ENCODE assay signal across 11 cellular contexts in the genomic region with DNA sequence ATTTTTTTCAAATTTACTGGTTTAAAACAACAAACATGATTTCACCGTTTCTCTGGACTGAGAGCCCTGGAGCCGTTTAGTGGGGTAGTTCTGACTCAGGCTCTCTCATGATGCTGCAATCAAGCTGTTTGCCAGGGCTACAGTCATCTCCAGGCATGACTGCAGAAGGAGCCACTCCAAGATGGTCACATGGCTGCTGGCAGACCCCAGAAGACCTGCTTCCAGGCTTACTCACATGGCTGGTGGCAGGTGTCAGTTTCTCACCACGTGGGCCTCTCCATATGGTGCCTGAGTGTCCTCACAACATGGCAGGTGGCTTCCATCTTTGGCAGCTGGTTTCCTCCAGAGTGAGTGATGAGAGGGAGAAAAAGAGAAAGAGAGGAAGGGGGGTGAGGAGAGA.
DNase-seq lines count a peak whose midpoint lies in the region; ATAC-seq and TF ChIP-seq lines count a peak whose summit lies in the region.
"Had no signal": no experiment of that assay in that cellular context is flagged by ENCODE, and none has a peak within 500 bp of the region (broad histone marks: within the 10 kb centered on the region; RNA-seq: fewer than 3 reads in every experiment).

No MANE protein-coding gene starts in this region.

- ATAC-seq in HG03159 (IDR thresholded peaks at IDR 0.05; ENCODE audit: unreplicated experiment): no peak

- CTCF ChIA-PET in MCF 10A (lab: Yijun Ruan, JAX): interaction anchor here (0.7 kb wide), 1 partner anchor 12 kb away, joined by 3 read pairs; no protein-coding TSS in a partner anchor

- DNase-seq in MCF 10A (ENCODE audit: unreplicated experiment): peak; percentile 67
- no peak for DNase-seq in breast epithelium (ENCODE audit: low spot score in 2 of 2)
- DNase-seq in anterior cingulate cortex (lab: John Stamatoyannopoulos, UW): peak in 35 of 58 donors; percentile 2 to 71 (median 32)
- DNase-seq in kidney glomerular epithelial cell (lab: John Stamatoyannopoulos, UW): peak; percentile 43
- DNase-seq in ureter (ENCODE audit: low spot score): peak; percentile 56
- no peak for DNase-seq in DMS153 treated with DMSO at 0.1 percent for 48 hours (lab: John Stamatoyannopoulos, UW; ENCODE audit: unreplicated experiment)
- no peak for DNase-seq in UCSD-AML1 (lab: John Stamatoyannopoulos, UW; ENCODE audit: unreplicated experiment)
- DNase-seq: activated naive CD4-positive, alpha-beta T cell treated with anti-CD3 and anti-CD28 coated beads for 36 hours; NCI-H526; stimulated activated CD4-positive, alpha-beta T cell treated with anti-CD3 and anti-CD28 coated beads, Interleukin-4, amount 100 ng/mL, for 24 hours had no signal

- no peaks in the 10 kb centered on the region for H3K9me3 ChIP-seq in breast epithelium

- no peak overlapping the region for H3K27ac ChIP-seq in breast epithelium

- no TSS peak for BruUV-seq in MCF 10A (replicated peaks; lab: Mats Ljungman, UMichigan)

- H3K9me3 Mint-ChIP-seq in MCF 10A (ENCODE audit: unreplicated experiment): no peaks in the 10 kb centered on the region
- H3K9me3 Mint-ChIP-seq: activated naive CD4-positive, alpha-beta T cell treated with anti-CD3 and anti-CD28 coated beads for 36 hours had no signal

- no peaks in the 10 kb centered on the region for H3K36me3 Mint-ChIP-seq in MCF 10A (ENCODE audit: insufficient read depth, unreplicated experiment)

- H3K36me3 ChIP-seq in breast epithelium: no peaks in the 10 kb centered on the region

- peak overlapping the region; percentile 14 for H3K27ac Mint-ChIP-seq in MCF 10A (ENCODE audit: low read depth, unreplicated experiment)
- H3K27ac Mint-ChIP-seq: activated naive CD4-positive, alpha-beta T cell treated with anti-CD3 and anti-CD28 coated beads for 36 hours had no signal

- TF ChIP-seq POLR2A in breast epithelium (IDR thresholded peaks at IDR 0.05): no peak

- no peak overlapping the region for H3K4me3 Mint-ChIP-seq in MCF 10A (ENCODE audit: unreplicated experiment)
- H3K4me3 Mint-ChIP-seq: activated naive CD4-positive, alpha-beta T cell treated with anti-CD3 and anti-CD28 coated beads for 36 hours had no signal

- no peak for TF ChIP-seq CTCF in MCF 10A (IDR thresholded peaks at IDR 0.05; ENCODE audit: unreplicated experiment)
- TF ChIP-seq CTCF in breast epithelium (IDR thresholded peaks at IDR 0.05): no peak

- POLR2A ChIA-PET in MCF 10A (lab: Yijun Ruan, JAX): interaction anchor here (0.8 kb wide), 1 partner anchor 9 kb away, joined by 4 read pairs; no protein-coding TSS in a partner anchor

- peaks cover 13% of the 10 kb centered on the region for H3K4me1 Mint-ChIP-seq in MCF 10A (ENCODE audit: insufficient read depth, unreplicated experiment)

- H3K4me1 ChIP-seq in breast epithelium: no peaks in the 10 kb centered on the region

- intact Hi-C loops in MCF 10A (cut with micrococcal nuclease): no loop called here
- intact Hi-C loops in breast epithelium (cut with DNase I; ENCODE audit: low total_unique reads): no loop called here

- no peaks in the 10 kb centered on the region for H3K27me3 Mint-ChIP-seq in MCF 10A (ENCODE audit: insufficient read depth, unreplicated experiment)

- H3K4me3 ChIP-seq in breast epithelium: no peak overlapping the region

- H3K27me3 ChIP-seq in breast epithelium: no peaks in the 10 kb centered on the region

Comparison
In these comparisons a context has a peak if more than half of its experiments do, and no peak if none do; other contexts are left out.
1. DNase-seq: peak in MCF 10A (single experiment), anterior cingulate cortex (35 of 58), kidney glomerular epithelial cell (single experiment) and ureter (single experiment); none in breast epithelium (0 of 2), DMS153 treated with DMSO at 0.1 percent for 48 hours (single experiment) and UCSD-AML1 (single experiment).